Comparison of ENCODE assay signal across 15 cellular contexts in the genomic region with DNA sequence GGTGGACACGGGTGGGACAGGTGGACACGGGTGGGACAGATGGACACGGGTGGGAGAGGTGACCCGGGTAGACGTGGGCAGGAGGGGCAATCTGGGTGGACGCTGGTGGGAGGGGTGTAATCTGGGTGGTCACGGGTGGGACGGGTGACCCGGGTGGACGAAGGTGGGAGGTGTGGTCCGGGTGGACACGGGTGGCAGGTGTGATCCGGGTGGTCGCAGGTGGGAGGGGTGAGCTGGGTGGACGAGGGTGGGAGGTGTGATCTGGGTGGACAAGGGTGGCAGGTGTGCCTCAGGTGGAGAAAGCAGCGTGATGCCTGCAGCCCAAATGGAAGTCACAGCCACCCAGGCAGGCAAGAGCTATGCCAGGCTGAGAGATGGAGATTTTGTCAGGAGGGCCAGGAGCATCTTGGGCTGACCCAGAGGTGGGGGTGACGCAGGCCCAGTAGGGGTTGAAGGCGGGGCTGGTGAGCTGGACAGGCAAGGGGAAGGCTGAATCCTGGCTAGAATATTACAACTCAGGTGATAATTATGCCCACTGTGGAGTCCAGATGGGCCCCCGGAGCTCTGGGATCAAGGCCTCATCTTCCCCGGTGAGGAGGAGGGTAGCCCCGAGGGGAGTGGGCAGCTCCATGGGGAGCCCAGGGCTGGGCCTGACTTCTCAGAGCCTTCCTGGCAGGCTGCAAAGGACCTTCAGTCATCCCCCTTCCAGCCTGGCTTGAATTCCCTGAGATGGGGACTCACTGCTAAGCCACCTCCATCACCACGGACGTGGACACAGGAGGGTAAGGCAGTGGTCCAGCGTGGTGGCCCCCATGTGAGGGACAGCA.
A peak's percentile ranks its signal among the peaks of the same experiment; 100 is the strongest.
DNase-seq lines count a peak whose midpoint lies in the region; ATAC-seq, FAIRE-seq and TF ChIP-seq lines count a peak whose summit lies in the region.
"Had no signal": no experiment of that assay in that cellular context is flagged by ENCODE, and none has a peak within 500 bp of the region (broad histone marks: within the 10 kb centered on the region; RNA-seq: fewer than 3 reads in every experiment).

No MANE protein-coding gene starts in this region.

- H3K9me3 ChIP-seq in Panc1 (ENCODE audit: control insufficient read depth, insufficient read depth, low read depth, low read length) (no peaks in the 10 kb centered on the region), kidney (ENCODE audit: control insufficient read depth in 1 of 2, low read length in 2 of 2) (no peaks in the 10 kb centered on the region), spleen (peaks cover 0 to 4% (median 0%) of the 10 kb centered on the region in 8 donors)
- H3K9me3 ChIP-seq: Caco-2 had no signal

- DNase-seq in activated effector memory CD4-positive, alpha-beta T cell treated with anti-CD3 and anti-CD28 coated beads, Interleukin-2, amount 50 U/mL, for 16 hours, result peak; percentile 54
- DNase-seq in activated effector memory CD4-positive, alpha-beta T cell treated with Interleukin-2 at 50 U/mL for 16 hours, result no peak
- no peak for DNase-seq in Panc1 (ENCODE audit: low read depth, low spot score)
- DNase-seq in kidney, result peak; percentile 63
- DNase-seq in spleen, result peak; percentile 64
- DNase-seq in GF-D8 (lab: John Stamatoyannopoulos, UW), result no peak
- DNase-seq in NOMO-1 treated with dmso at 0.1 percent for 144 hours (lab: John Stamatoyannopoulos, UW; ENCODE audit: unreplicated experiment), result no peak
- DNase-seq: HCEC 1CT, KBM-7, NCI-H1436 treated with DMSO at 0.1 percent for 48 hours, NCI-H2081, NCI-H510A treated with DMSO at 0.1 percent for 48 hours had no signal

- POLR2A ChIA-PET in Panc1 (lab: Charles Lee), result no interaction called here

- no peak for FAIRE-seq in kidney (lab: Jason Lieb, UNC)

- 87 to 91% (median 89%) methylated on average over 24 of the region's 24 CpGs for WGBS in spleen, 5 donors

- TF ChIP-seq CTCF in Panc1 (IDR thresholded peaks at IDR 0.05), result no peak
- no peak for TF ChIP-seq CTCF in kidney (IDR thresholded peaks at IDR 0.05; ENCODE audit: borderline replicate concordance, extremely low read depth, insufficient read depth)
- TF ChIP-seq CTCF in spleen (IDR thresholded peaks at IDR 0.05 in 8 of 11, conservative IDR thresholded peaks at IDR 0.05 in 3 of 11), result no peak

- H3K36me3 ChIP-seq in Panc1 (ENCODE audit: control insufficient read depth, insufficient read depth, low read length) (no peaks in the 10 kb centered on the region), kidney (ENCODE audit: control insufficient read depth in 1 of 2, insufficient read depth in 2 of 2, low read length in 2 of 2) (no peaks in the 10 kb centered on the region), spleen (no peaks in the 10 kb centered on the region)

- H3K27me3 ChIP-seq in Panc1 (ENCODE audit: control insufficient read depth, insufficient read depth, low read length) (no peaks in the 10 kb centered on the region), spleen (replicated peaks in 1 of 7) (peaks cover 0 to 98% (median 18%) of the 10 kb centered on the region in 7 donors)

- H3K4me1 ChIP-seq in Panc1 (ENCODE audit: control insufficient read depth, insufficient read depth, low read length), result no peaks in the 10 kb centered on the region
- no peaks in the 10 kb centered on the region for H3K4me1 ChIP-seq in kidney (ENCODE audit: control insufficient read depth in 1 of 2, insufficient read depth in 1 of 2, low read depth in 1 of 2, low read length in 2 of 2)
- peaks cover 0 to 13% (median 3%) of the 10 kb centered on the region in 6 donors for H3K4me1 ChIP-seq in spleen
- H3K4me1 ChIP-seq: Caco-2 had no signal

- CTCF ChIA-PET in Panc1 (lab: Charles Lee), result no interaction called here

- TF ChIP-seq POLR2A in spleen (IDR thresholded peaks at IDR 0.05), result no peak

- H3K9ac ChIP-seq in kidney (ENCODE audit: low read length in 2 of 2), result no peak overlapping the region

- in situ Hi-C loops in Panc1 (cut with HindIII; ENCODE audit: low pct_unique_long_range_greater_than_20kb, low sequenced_read_pairs), result no loop called here

- BruUV-seq in Panc1 (replicated peaks; lab: Mats Ljungman, UMichigan), result no TSS peak

- H3K4me3 ChIP-seq in Panc1 (ENCODE audit: low read depth in 2 of 2, low read length in 2 of 2), result no peak overlapping the region
- H3K4me3 ChIP-seq in kidney (ENCODE audit: low read length in 2 of 2), result no peak overlapping the region
- no peak overlapping the region for H3K4me3 ChIP-seq in spleen

- H3K27ac ChIP-seq in Panc1 (ENCODE audit: low read length) (no peak overlapping the region), kidney (ENCODE audit: low read depth in 2 of 2, low read length in 2 of 2) (no peak overlapping the region), spleen (no peak overlapping the region)
- H3K27ac ChIP-seq: C4-2B had no signal

- ATAC-seq in Panc1 (0 out of 2 replicates have a peak, but pooled peaks have one; percentile 45), HG02798 (IDR thresholded peaks at IDR 0.05; ENCODE audit: poor library complexity, unreplicated experiment) (no peak)

- intact Hi-C loops in Panc1 (cut with micrococcal nuclease; ENCODE audit: unreplicated experiment), result no loop called here
- intact Hi-C loops in kidney (cut with DNase I), result no loop called here
- intact Hi-C loops in spleen (cut with DNase I; ENCODE audit: low total_unique reads), result no loop called here

Comparison
In these comparisons a context has a peak if more than half of its experiments do, and no peak if none do; other contexts are left out.
1. DNase-seq: peak in activated effector memory CD4-positive, alpha-beta T cell treated with anti-CD3 and anti-CD28 coated beads, Interleukin-2, amount 50 U/mL, for 16 hours (single experiment), kidney (single experiment) and spleen (single experiment); none in activated effector memory CD4-positive, alpha-beta T cell treated with Interleukin-2 at 50 U/mL for 16 hours (single experiment), Panc1 (single experiment), GF-D8 (single experiment) and NOMO-1 treated with dmso at 0.1 percent for 144 hours (single experiment).